In the genomic region with DNA sequence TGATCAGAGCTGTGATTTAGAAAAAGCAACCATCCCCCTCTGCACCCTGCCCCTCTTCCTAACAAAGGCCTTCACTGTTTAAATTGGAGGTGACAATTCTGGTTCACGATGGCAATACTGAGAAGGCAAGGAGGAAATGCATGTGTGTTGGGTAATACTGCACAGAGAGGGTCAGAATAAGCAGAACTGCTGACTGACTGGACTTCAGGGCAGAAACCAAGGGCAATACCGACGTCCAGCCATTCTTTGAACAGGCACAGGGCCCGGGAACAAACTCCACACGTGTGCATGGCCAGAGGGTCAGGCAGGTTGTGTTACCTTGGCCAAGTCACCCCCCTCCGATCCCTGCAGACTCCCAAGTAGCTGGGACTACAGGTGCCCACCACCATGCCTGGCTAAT, we compare ENCODE assay signal across 21 cellular contexts. TPM values are rescaled to one million over a fixed set of nuclear protein-coding genes. Genes with fewer than 3 reads are reported as not detected.
DNase-seq lines count a peak whose midpoint lies in the region; ATAC-seq and TF ChIP-seq lines count a peak whose summit lies in the region.
"Had no signal": no experiment of that assay in that cellular context is flagged by ENCODE, and none has a peak within 500 bp of the region (broad histone marks: within the 10 kb centered on the region; RNA-seq: fewer than 3 reads in every experiment).

No MANE protein-coding gene starts in this region.

- TF ChIP-seq POLR2A in Peyer's patch (IDR thresholded peaks at IDR 0.05) = no peak

- H3K4me1 ChIP-seq in cardiac muscle cell (ENCODE audit: low read depth) (peaks cover 70% of the 10 kb centered on the region), upper lobe of right lung (peaks cover 52% of the 10 kb centered on the region), Peyer's patch (peaks cover 0 to 23% (median 8%) of the 10 kb centered on the region in 4 donors)
- H3K4me1 ChIP-seq: BE2C had no signal

- H3K9me3 Mint-ChIP-seq in natural killer cell treated with Interleukin-12 subunit alpha and Interleukin-12 subunit beta and Interleukin-15 and Interleukin-18, amount 100 ng/mL, for 72 hours = no peaks in the 10 kb centered on the region
- H3K9me3 Mint-ChIP-seq: H9; IgD-negative memory B cell; stimulated activated naive CD8-positive, alpha-beta T cell treated with anti-CD3 and anti-CD28 coated beads, Interleukin-15, amount 100 ng/mL, for 72 hours had no signal

- H3K36me3 ChIP-seq in cardiac muscle cell (no peaks in the 10 kb centered on the region), upper lobe of right lung (no peaks in the 10 kb centered on the region), Peyer's patch (no peaks in the 10 kb centered on the region)
- H3K36me3 ChIP-seq: BE2C, SJCRH30 had no signal

- H3K27me3 Mint-ChIP-seq in natural killer cell treated with Interleukin-12 subunit alpha and Interleukin-12 subunit beta and Interleukin-15 and Interleukin-18, amount 100 ng/mL, for 72 hours = no peaks in the 10 kb centered on the region
- H3K27me3 Mint-ChIP-seq: IgD-negative memory B cell; stimulated activated naive CD8-positive, alpha-beta T cell treated with anti-CD3 and anti-CD28 coated beads, Interleukin-15, amount 100 ng/mL, for 72 hours had no signal

- H3K27me3 ChIP-seq in cardiac muscle cell (no peaks in the 10 kb centered on the region), upper lobe of right lung (no peaks in the 10 kb centered on the region), Peyer's patch (no peaks in the 10 kb centered on the region)
- H3K27me3 ChIP-seq: BE2C, SJCRH30 had no signal

- intact Hi-C loops in Right ventricle myocardium inferior (cut with DNase I) = loop anchor here (10.0 kb wide), 1 partner anchor 165 kb away; no protein-coding TSS in a partner anchor
- intact Hi-C loops in upper lobe of right lung (cut with DNase I) = no loop called here

- H3K27ac ChIP-seq in cardiac muscle cell = peak overlapping the region; percentile 4
- H3K27ac ChIP-seq in upper lobe of right lung = no peak overlapping the region
- no peak overlapping the region for H3K27ac ChIP-seq in Peyer's patch
- H3K27ac ChIP-seq: SJCRH30 had no signal

- H3K36me3 Mint-ChIP-seq in natural killer cell treated with Interleukin-12 subunit alpha and Interleukin-12 subunit beta and Interleukin-15 and Interleukin-18, amount 100 ng/mL, for 72 hours = peaks cover 5% of the 10 kb centered on the region
- H3K36me3 Mint-ChIP-seq: IgD-negative memory B cell had no signal

- no peak for ATAC-seq in Right ventricle myocardium inferior
- ATAC-seq in upper lobe of right lung = peak; percentile 56
- no peak for ATAC-seq in natural killer cell treated with Interleukin-12 subunit alpha and Interleukin-12 subunit beta and Interleukin-15 and Interleukin-18, amount 100 ng/mL, for 72 hours
- ATAC-seq: PC-3; stimulated activated naive CD8-positive, alpha-beta T cell treated with anti-CD3 and anti-CD28 coated beads, Interleukin-15, amount 100 ng/mL, for 72 hours had no signal

- peaks cover 45 to 61% of the 10 kb centered on the region in 2 donors for H3K4me1 Mint-ChIP-seq in natural killer cell treated with Interleukin-12 subunit alpha and Interleukin-12 subunit beta and Interleukin-15 and Interleukin-18, amount 100 ng/mL, for 72 hours (ENCODE audit: low read depth in 2 of 2)

- no peak overlapping the region for H3K4me3 Mint-ChIP-seq in natural killer cell treated with Interleukin-12 subunit alpha and Interleukin-12 subunit beta and Interleukin-15 and Interleukin-18, amount 100 ng/mL, for 72 hours
- H3K4me3 Mint-ChIP-seq: H9; IgD-negative memory B cell; stimulated activated naive CD8-positive, alpha-beta T cell treated with anti-CD3 and anti-CD28 coated beads, Interleukin-15, amount 100 ng/mL, for 72 hours had no signal

- H3K9me3 ChIP-seq in cardiac muscle cell (ENCODE audit: low read depth) (no peaks in the 10 kb centered on the region), upper lobe of right lung (no peaks in the 10 kb centered on the region), Peyer's patch (no peaks in the 10 kb centered on the region)
- H3K9me3 ChIP-seq: BE2C, SJCRH30 had no signal

- H3K27ac Mint-ChIP-seq in natural killer cell treated with Interleukin-12 subunit alpha and Interleukin-12 subunit beta and Interleukin-15 and Interleukin-18, amount 100 ng/mL, for 72 hours = peak overlapping the region in 1 of 2 donors; percentile 59

- TF ChIP-seq CTCF in cardiac muscle cell (IDR thresholded peaks at IDR 0.05; ENCODE audit: low read depth, low read length) = no peak
- TF ChIP-seq CTCF in upper lobe of right lung (IDR thresholded peaks at IDR 0.05) = no peak
- no peak for TF ChIP-seq CTCF in Peyer's patch (IDR thresholded peaks at IDR 0.05)

- DNase-seq in cardiac muscle cell (ENCODE audit: low read depth in 1 of 2, low spot score in 1 of 2) (no peak), Right ventricle myocardium inferior (ENCODE audit: missing footprints) (no peak), SKM-1 treated with dmso at 0.1 percent for 144 hours (lab: John Stamatoyannopoulos, UW; ENCODE audit: unreplicated experiment) (peak; percentile 66), medulla oblongata (ENCODE audit: extremely low spot score) (peak; percentile 28), upper lobe of right lung (no peak), Peyer's patch (no peak), COLO829 (ENCODE audit: low spot score) (no peak)
- DNase-seq in natural killer cell treated with Interleukin-12 subunit alpha and Interleukin-12 subunit beta and Interleukin-15 and Interleukin-18, amount 100 ng/mL, for 72 hours (ENCODE audit: low spot score) = no peak
- DNase-seq: activated naive CD4-positive, alpha-beta T cell treated with Interleukin-2 at 50 U/mL for 16 hours; activated T-cell treated with anti-CD3 and anti-CD28 coated beads, Interleukin-2, amount 50 U/mL, for 48 hours; amniotic stem cell; BE2C; EL; H9; head of caudate nucleus; NCI-H748 treated with DMSO at 0.1 percent for 48 hours; PC-3; SJCRH30; stimulated activated naive CD8-positive, alpha-beta T cell treated with anti-CD3 and anti-CD28 coated beads, Interleukin-15, amount 100 ng/mL, for 72 hours; trophoblast cell had no signal

- no peak overlapping the region for H3K4me3 ChIP-seq in cardiac muscle cell
- peak overlapping the region; percentile 3 for H3K4me3 ChIP-seq in upper lobe of right lung
- no peak overlapping the region for H3K4me3 ChIP-seq in Peyer's patch
- H3K4me3 ChIP-seq: SJCRH30 had no signal

RNA-seq across cellular contexts. Expression of gene ACSL1, which starts 6.0 kb away (rescaled TPM):
- total RNA-seq in cardiac muscle cell (66.4 and 69.7 TPM in 2 replicates), Right ventricle myocardium inferior (445 TPM), upper lobe of right lung (287 TPM), Peyer's patch (10 to 100 TPM; 14.9 to 23.1 (median 18.1) TPM)
- polyA plus RNA-seq in cardiac muscle cell = 74.8 and 76.6 TPM in 2 replicates
- 100 to 1,000 TPM; 110 to 111 TPM for total RNA-seq in natural killer cell treated with Interleukin-12 subunit alpha and Interleukin-12 subunit beta and Interleukin-15 and Interleukin-18, amount 100 ng/mL, for 72 hours

Comparison
In these comparisons a context has a peak if more than half of its experiments do, and no peak if none do; other contexts are left out.
1. DNase-seq: peak in SKM-1 treated with dmso at 0.1 percent for 144 hours (single experiment) and medulla oblongata (single experiment); none in cardiac muscle cell (0 of 2), Right ventricle myocardium inferior (single experiment), upper lobe of right lung (single experiment), Peyer's patch (0 of 3), COLO829 (single experiment) and natural killer cell treated with Interleukin-12 subunit alpha and Interleukin-12 subunit beta and Interleukin-15 and Interleukin-18, amount 100 ng/mL, for 72 hours (single experiment).